ENCODE assay signal across 8 cellular contexts in the genomic region with DNA sequence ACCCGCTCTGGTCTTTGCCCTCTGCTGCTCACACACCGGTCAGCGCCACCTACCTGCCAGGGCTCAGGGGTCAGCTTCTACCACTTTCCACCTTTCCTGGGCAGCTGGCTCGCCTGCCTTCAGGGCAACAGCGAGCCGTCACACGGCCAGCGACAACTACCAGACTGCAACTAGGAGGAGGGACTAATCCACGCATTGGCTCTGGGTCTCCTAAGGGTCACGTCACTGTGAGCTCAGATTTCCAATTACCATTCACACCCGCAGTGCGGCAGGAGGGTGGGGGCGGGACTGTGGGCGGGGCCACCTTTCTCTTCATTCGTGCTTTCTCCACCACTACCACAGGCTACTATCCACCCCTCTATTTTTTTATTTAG. TPM values are rescaled to one million over a fixed set of nuclear protein-coding genes. Genes with fewer than 3 reads are reported as not detected.
A peak's percentile ranks its signal among the peaks of the same experiment; 100 is the strongest.
DNase-seq lines count a peak whose midpoint lies in the region; ATAC-seq and TF ChIP-seq lines count a peak whose summit lies in the region.

Gene BEX5 (minus strand): TSS at position 172 of the 374 bp plus-strand sequence. CDS start 1,712 bp downstream, outside the sequence.

- no peak for TF ChIP-seq EP300 in suprapubic skin (IDR thresholded peaks at IDR 0.05)

- peaks cover 0 to 7% (median 0%) of the 10 kb centered on the region in 7 donors for H3K9me3 Mint-ChIP-seq in naive B cell

- TF ChIP-seq CTCF in suprapubic skin (IDR thresholded peaks at IDR 0.05) = no peak

- H3K4me3 ChIP-seq in esophagus (ENCODE audit: low read depth in 1 of 2, low read length in 2 of 2) (peak within 1 kb of the TSS; percentile 42 to 48), suprapubic skin (peak within 1 kb of the TSS; percentile 52)

- ATAC-seq in GM18511 (IDR thresholded peaks at IDR 0.05; ENCODE audit: unreplicated experiment) = peak; percentile 92
- ATAC-seq in HG02973 (IDR thresholded peaks at IDR 0.05; ENCODE audit: unreplicated experiment) = peak; percentile 96
- ATAC-seq in naive B cell (ENCODE audit: low read depth in 2 of 2) = peak; percentile 90

- H3K4me1 ChIP-seq in esophagus (ENCODE audit: control insufficient read depth in 2 of 2, insufficient read depth in 2 of 2, low read length in 1 of 2) (peaks cover 0 to 2% of the 10 kb centered on the region in 2 donors), suprapubic skin (peaks cover 4% of the 10 kb centered on the region)

- H3K36me3 Mint-ChIP-seq in naive B cell = peaks cover 0 to 5% of the 10 kb centered on the region in 2 donors

- WGBS in esophagus, 2 donors = 0 to 29% methylated on average over 15 of the region's 15 CpGs
- WGBS in suprapubic skin = 25% methylated on average over 14 of the region's 15 CpGs

- peaks cover 5 to 40% (median 30%) of the 10 kb centered on the region in 3 donors for H3K27me3 Mint-ChIP-seq in naive B cell

- H3K9me3 ChIP-seq in esophagus (ENCODE audit: control insufficient read depth in 2 of 2, insufficient read depth in 1 of 2, low read depth in 1 of 2, low read length in 1 of 2) (no peaks in the 10 kb centered on the region), suprapubic skin (no peaks in the 10 kb centered on the region)

- H3K27ac ChIP-seq in esophagus (ENCODE audit: low read depth in 2 of 2, low read length in 1 of 2) = no peak within 1 kb of the TSS
- no peak within 1 kb of the TSS for H3K27ac ChIP-seq in suprapubic skin

- no peak for TF ChIP-seq POLR2A in suprapubic skin (IDR thresholded peaks at IDR 0.05)

- H3K27ac Mint-ChIP-seq in naive B cell = peak within 1 kb of the TSS in 5 of 6 donors; percentile 40 to 97 (median 81)

- peaks cover 15 to 20% (median 18%) of the 10 kb centered on the region in 3 donors for H3K4me1 Mint-ChIP-seq in naive B cell

- DNase-seq in NCI-H2227 treated with DMSO at 0.1 percent for 48 hours (lab: John Stamatoyannopoulos, UW) = peak; percentile 25
- DNase-seq in activated T-cell treated with anti-CD3 and anti-CD28 coated beads for 4 hours = peak; percentile 28
- peak; percentile 12 for DNase-seq in naive B cell
- DNase-seq in suprapubic skin (ENCODE audit: low spot score in 2 of 2) = peak in 1 of 2 donors; percentile 65
- no peak for DNase-seq in dedifferentiated amniotic fluid mesenchymal stem cell (ENCODE audit: extremely low spot score)

- H3K36me3 ChIP-seq in esophagus (ENCODE audit: control insufficient read depth in 2 of 2, insufficient read depth in 2 of 2, low read length in 1 of 2) = no peaks in the 10 kb centered on the region
- no peaks in the 10 kb centered on the region for H3K36me3 ChIP-seq in suprapubic skin

- H3K27me3 ChIP-seq in esophagus (ENCODE audit: control insufficient read depth in 1 of 2, insufficient read depth in 2 of 2, low read length in 2 of 2) (no peaks in the 10 kb centered on the region), suprapubic skin (no peaks in the 10 kb centered on the region)

- H3K4me3 Mint-ChIP-seq in naive B cell = peak within 1 kb of the TSS; percentile 86 to 96 (median 92)

RNA-seq across cellular contexts. Expression of gene BEX5, which starts in this region (rescaled TPM):
- polyA plus RNA-seq in esophagus (1 to 10 TPM; 1.0 to 1.6 TPM), naive B cell (ENCODE audit: low read depth in 6 of 6) (1 to 10 TPM in 1 of 6 donors, under 1 TPM in 2, not detected in 3; 0.52 to 1.8 (median 0.96) TPM)
- total RNA-seq in suprapubic skin = 1 to 10 TPM; 1.6 to 7.1 (median 2.0) TPM
